16 cellular contexts compared by ENCODE assay signal in genomic region chr17:33668516-33668915, GRCh38.
DNase-seq lines count a peak whose midpoint lies in the region; ATAC-seq and TF ChIP-seq lines count a peak whose summit lies in the region.
"Had no signal": no experiment of that assay in that cellular context is flagged by ENCODE, and none has a peak within 500 bp of the region (broad histone marks: within the 10 kb centered on the region; RNA-seq: fewer than 3 reads in every experiment).

No MANE protein-coding gene starts in this region.

- H3K14ac ChIP-seq in IMR-90 (replicated peaks; ENCODE audit: low read depth, low read length) = no peak overlapping the region

- TF ChIP-seq POLR2A in IMR-90 (IDR thresholded peaks at IDR 0.05; ENCODE audit: low read depth, low read length) = no peak

- H3K4me2 ChIP-seq in BLaER1 = peak overlapping the region; percentile 87
- H3K4me2 ChIP-seq in IMR-90 (ENCODE audit: low read depth, low read length) = no peak overlapping the region
- H3K4me2 ChIP-seq: GM23338 had no signal

- H3K9me1 ChIP-seq in IMR-90 (ENCODE audit: insufficient read depth, low read length) = no peaks in the 10 kb centered on the region

- TF ChIP-seq CTCF in IMR-90 (conservative IDR thresholded peaks at IDR 0.05; ENCODE audit: low read depth, low read length) = no peak

- no peak overlapping the region for H2AFZ ChIP-seq in IMR-90 (replicated peaks; ENCODE audit: low read length, poor library complexity)
- H2AFZ ChIP-seq: GM23338 had no signal

- H3K4me1 Mint-ChIP-seq in central memory CD8-positive, alpha-beta T cell = peaks cover 10% of the 10 kb centered on the region
- peaks cover 4% of the 10 kb centered on the region for H3K4me1 Mint-ChIP-seq in stimulated activated memory B cell treated with anti-CD40 and anti-IgM and Interleukin-4, amounts not matched to agents 10 μg/mL and 1 μg/mL and 100 μg/mL, for 72 hours
- peaks cover 8% of the 10 kb centered on the region for H3K4me1 Mint-ChIP-seq in activated T-helper 1 cell treated with anti-CD3 and anti-CD28 coated beads, Interleukin-12 subunit alpha, Interleukin-12 subunit beta, Interleukin-2, Interleukin-4 antibody, amounts not matched to agents 30 ng/mL and 10 ng/mL and 1 ng/mL, durations not matched to agents 14 hours and 24 hours and 36 hours (ENCODE audit: low read depth)
- H3K4me1 Mint-ChIP-seq: GM23338, H9 had no signal

- no peak overlapping the region for H2AK9ac ChIP-seq in IMR-90 (replicated peaks; ENCODE audit: low read depth, low read length, poor library complexity)

- peaks cover 1% of the 10 kb centered on the region for H3K36me3 Mint-ChIP-seq in central memory CD8-positive, alpha-beta T cell (ENCODE audit: insufficient read depth)
- H3K36me3 Mint-ChIP-seq in stimulated activated memory B cell treated with anti-CD40 and anti-IgM and Interleukin-4, amounts not matched to agents 10 μg/mL and 1 μg/mL and 100 μg/mL, for 72 hours = no peaks in the 10 kb centered on the region
- H3K36me3 Mint-ChIP-seq in activated T-helper 1 cell treated with anti-CD3 and anti-CD28 coated beads, Interleukin-12 subunit alpha, Interleukin-12 subunit beta, Interleukin-2, Interleukin-4 antibody, amounts not matched to agents 30 ng/mL and 10 ng/mL and 1 ng/mL, durations not matched to agents 14 hours and 24 hours and 36 hours (ENCODE audit: low read depth) = no peaks in the 10 kb centered on the region
- H3K36me3 Mint-ChIP-seq: CD4-positive, alpha-beta memory T cell had no signal

- ATAC-seq in IMR-90 (ENCODE audit: low read depth) (no peak), GM21381 (IDR thresholded peaks at IDR 0.05; ENCODE audit: unreplicated experiment) (no peak)
- no peak for ATAC-seq in central memory CD8-positive, alpha-beta T cell (replicated peaks; ENCODE audit: extremely low read depth, poor library complexity, severe bottlenecking)
- ATAC-seq in stimulated activated memory B cell treated with anti-CD40 and anti-IgM and Interleukin-4, amounts not matched to agents 10 μg/mL and 1 μg/mL and 100 μg/mL, for 72 hours = no peak
- ATAC-seq: GM23338, HCT116 had no signal

- no peak overlapping the region for H2BK5ac ChIP-seq in IMR-90 (ENCODE audit: low read depth, low read length, poor library complexity, severe bottlenecking)

- H3K79me1 ChIP-seq in IMR-90 (ENCODE audit: low read depth in 1 of 2, low read length in 2 of 2) = no peaks in the 10 kb centered on the region

- H4K5ac ChIP-seq in IMR-90 (ENCODE audit: low read depth, low read length) = no peak overlapping the region

- H3K27me3 ChIP-seq in BLaER1 = no peaks in the 10 kb centered on the region
- H3K27me3 ChIP-seq in IMR-90 (ENCODE audit: control insufficient read depth, insufficient read depth, low read length) = no peaks in the 10 kb centered on the region

- POLR2A ChIA-PET in IMR-90 (lab: Charles Lee; ENCODE audit: unreplicated experiment) = no interaction called here

- no peak overlapping the region for H3K27ac ChIP-seq in BLaER1
- no peak overlapping the region for H3K27ac ChIP-seq in IMR-90 (ENCODE audit: insufficient read depth, low read length)

- H3K9ac ChIP-seq in BLaER1 = no peak overlapping the region
- no peak overlapping the region for H3K9ac ChIP-seq in IMR-90 (ENCODE audit: low read depth, low read length)

- in situ Hi-C loops in IMR-90 (cut with MboI; ENCODE audit: low sequenced_read_pairs) = no loop called here

- H3K4me1 ChIP-seq in BLaER1 (peaks cover 51% of the 10 kb centered on the region), IMR-90 (ENCODE audit: control insufficient read depth, insufficient read depth, low read length) (no peaks in the 10 kb centered on the region)
- H3K4me1 ChIP-seq: Caco-2 had no signal

- H3K4me3 ChIP-seq in BLaER1 (no peak overlapping the region), IMR-90 (ENCODE audit: insufficient read depth, low read depth, low read length) (no peak overlapping the region)
- H3K4me3 ChIP-seq: GM23338 had no signal

- no peak overlapping the region for H2AK5ac ChIP-seq in IMR-90 (ENCODE audit: low read depth, low read length)

- no peak overlapping the region for H4K91ac ChIP-seq in IMR-90 (ENCODE audit: insufficient read depth, low read depth, low read length)

- no peaks in the 10 kb centered on the region for H3K36me3 ChIP-seq in BLaER1
- no peaks in the 10 kb centered on the region for H3K36me3 ChIP-seq in IMR-90 (ENCODE audit: control insufficient read depth, insufficient read depth, low read length)

- H2BK120ac ChIP-seq in IMR-90 (ENCODE audit: low read depth, low read length) = no peak overlapping the region

- H3K9me3 ChIP-seq in BLaER1 (no peaks in the 10 kb centered on the region), IMR-90 (ENCODE audit: control insufficient read depth, insufficient read depth, low read length) (no peaks in the 10 kb centered on the region)
- H3K9me3 ChIP-seq: Caco-2 had no signal

- TF ChIP-seq RAD21 in IMR-90 (IDR thresholded peaks at IDR 0.05; ENCODE audit: low read length) = no peak

- peaks cover 28% of the 10 kb centered on the region for H3K27me3 Mint-ChIP-seq in central memory CD8-positive, alpha-beta T cell
- H3K27me3 Mint-ChIP-seq in stimulated activated memory B cell treated with anti-CD40 and anti-IgM and Interleukin-4, amounts not matched to agents 10 μg/mL and 1 μg/mL and 100 μg/mL, for 72 hours = no peaks in the 10 kb centered on the region
- peaks cover 11% of the 10 kb centered on the region for H3K27me3 Mint-ChIP-seq in activated T-helper 1 cell treated with anti-CD3 and anti-CD28 coated beads, Interleukin-12 subunit alpha, Interleukin-12 subunit beta, Interleukin-2, Interleukin-4 antibody, amounts not matched to agents 30 ng/mL and 10 ng/mL and 1 ng/mL, durations not matched to agents 14 hours and 24 hours and 36 hours (ENCODE audit: insufficient read depth)

- H3K56ac ChIP-seq in IMR-90 (ENCODE audit: extremely low read depth, insufficient read depth, low read length) = no peak overlapping the region

- H3K23ac ChIP-seq in IMR-90 (ENCODE audit: low read depth, low read length) = no peak overlapping the region

- no peak overlapping the region for H4K8ac ChIP-seq in IMR-90 (ENCODE audit: low read depth in 2 of 2, low read length in 2 of 2)

- H3K4me3 Mint-ChIP-seq in central memory CD8-positive, alpha-beta T cell = no peak overlapping the region
- H3K4me3 Mint-ChIP-seq in stimulated activated memory B cell treated with anti-CD40 and anti-IgM and Interleukin-4, amounts not matched to agents 10 μg/mL and 1 μg/mL and 100 μg/mL, for 72 hours = no peak overlapping the region
- no peak overlapping the region for H3K4me3 Mint-ChIP-seq in activated T-helper 1 cell treated with anti-CD3 and anti-CD28 coated beads, Interleukin-12 subunit alpha, Interleukin-12 subunit beta, Interleukin-2, Interleukin-4 antibody, amounts not matched to agents 30 ng/mL and 10 ng/mL and 1 ng/mL, durations not matched to agents 14 hours and 24 hours and 36 hours
- H3K4me3 Mint-ChIP-seq: B cell; CD4-positive, alpha-beta memory T cell; GM23338; H9 had no signal

- H3K9me3 Mint-ChIP-seq in central memory CD8-positive, alpha-beta T cell = no peaks in the 10 kb centered on the region
- no peaks in the 10 kb centered on the region for H3K9me3 Mint-ChIP-seq in stimulated activated memory B cell treated with anti-CD40 and anti-IgM and Interleukin-4, amounts not matched to agents 10 μg/mL and 1 μg/mL and 100 μg/mL, for 72 hours
- no peaks in the 10 kb centered on the region for H3K9me3 Mint-ChIP-seq in activated T-helper 1 cell treated with anti-CD3 and anti-CD28 coated beads, Interleukin-12 subunit alpha, Interleukin-12 subunit beta, Interleukin-2, Interleukin-4 antibody, amounts not matched to agents 30 ng/mL and 10 ng/mL and 1 ng/mL, durations not matched to agents 14 hours and 24 hours and 36 hours
- H3K9me3 Mint-ChIP-seq: GM23338, H9 had no signal

- H2BK20ac ChIP-seq in IMR-90 (ENCODE audit: low read depth, low read length) = no peak overlapping the region

- intact Hi-C loops in IMR-90 (cut with micrococcal nuclease) = no loop called here
- intact Hi-C loops in activated T-helper 1 cell treated with anti-CD3 and anti-CD28 coated beads, Interleukin-12 subunit alpha, Interleukin-12 subunit beta, Interleukin-2, Interleukin-4 antibody, amounts not matched to agents 30 ng/mL and 10 ng/mL and 1 ng/mL, durations not matched to agents 14 hours and 24 hours and 36 hours (cut with micrococcal nuclease) = no loop called here

- H4K20me1 ChIP-seq in BLaER1 = no peaks in the 10 kb centered on the region
- no peaks in the 10 kb centered on the region for H4K20me1 ChIP-seq in IMR-90 (ENCODE audit: insufficient read depth, low read length)

- CTCF ChIA-PET in IMR-90 (lab: Yijun Ruan, JAX) = no interaction called here

- H3K18ac ChIP-seq in IMR-90 (ENCODE audit: low read depth, low read length) = no peak overlapping the region

- no peak for DNase-seq in IMR-90
- DNase-seq in central memory CD8-positive, alpha-beta T cell (ENCODE audit: low spot score in 2 of 2) = no peak
- DNase-seq in stimulated activated CD4-positive, alpha-beta T cell treated with anti-CD3 and anti-CD28 coated beads, Interleukin-15, amount 100 ng/mL, for 24 hours = no peak
- no peak for DNase-seq in activated T-helper 1 cell treated with anti-CD3 and anti-CD28 coated beads, Interleukin-12 subunit alpha, Interleukin-12 subunit beta, Interleukin-2, Interleukin-4 antibody, amounts not matched to agents 30 ng/mL and 10 ng/mL and 1 ng/mL, durations not matched to agents 14 hours and 24 hours and 36 hours (ENCODE audit: low spot score)
- DNase-seq: C1 segment of cervical spinal cord; Caco-2; CD4-positive, alpha-beta memory T cell; DMS153; DND-41 had no signal

- dilution Hi-C loops in IMR-90 (cut with HindIII; ENCODE audit: low sequenced_read_pairs, unreplicated experiment) = no loop called here

- 67% methylated on average over 1 of the region's 3 CpGs; no CpG with 5 or more reads in 1 of the 2 experiments for WGBS in IMR-90 (ENCODE audit: extremely low coverage in 2 of 2, insufficient read length in 1 of 2), 2 experiments

- BruUV-seq in IMR-90 (replicated peaks; lab: Mats Ljungman, UMichigan) = no TSS peak

- no peak overlapping the region for H2BK15ac ChIP-seq in IMR-90 (ENCODE audit: low read depth, low read length)

- H3K4ac ChIP-seq in IMR-90 (ENCODE audit: low read depth, low read length) = no peak overlapping the region

- peak overlapping the region; percentile 42 for H3K27ac Mint-ChIP-seq in central memory CD8-positive, alpha-beta T cell (ENCODE audit: low read depth)
- peak overlapping the region; percentile 67 for H3K27ac Mint-ChIP-seq in stimulated activated memory B cell treated with anti-CD40 and anti-IgM and Interleukin-4, amounts not matched to agents 10 μg/mL and 1 μg/mL and 100 μg/mL, for 72 hours
- no peak overlapping the region for H3K27ac Mint-ChIP-seq in activated T-helper 1 cell treated with anti-CD3 and anti-CD28 coated beads, Interleukin-12 subunit alpha, Interleukin-12 subunit beta, Interleukin-2, Interleukin-4 antibody, amounts not matched to agents 30 ng/mL and 10 ng/mL and 1 ng/mL, durations not matched to agents 14 hours and 24 hours and 36 hours
- H3K27ac Mint-ChIP-seq: B cell; CD4-positive, alpha-beta memory T cell; GM23338; H9 had no signal
